ENCODE assay signal across 1 cellular context in genomic region chr12:105920161-105920684, GRCh38.
TF ChIP-seq lines count a peak whose summit lies in the region.

No MANE protein-coding gene starts in this region.

TF ChIP-seq in K562, 482 proteins besides CTCF, POLR2A, EP300 and RAD21 (continued from another document):
- TF ChIP-seq GTF2B (IDR thresholded peaks at IDR 0.05; ENCODE audit: extremely low read depth, insufficient read length) (no peak), ZNF408 (CRISPR knock-in tag; IDR thresholded peaks at IDR 0.05; ENCODE audit: low read depth) (no peak), FOXJ2 (tag; IDR thresholded peaks at IDR 0.05) (peak; percentile 38; the same call in 1 of the 2 replicates), TRIM25 (IDR thresholded peaks at IDR 0.05; ENCODE audit: borderline replicate concordance) (no peak), TAL1 (IDR thresholded peaks at IDR 0.05) (peak; percentile 59; the same call in 1 of the 2 replicates), TRIM24 (IDR thresholded peaks at IDR 0.05) (no peak), ARID1B (IDR thresholded peaks at IDR 0.05) (peak; percentile 45; the same call in 1 of the 2 replicates), CBFA2T2 (conservative IDR thresholded peaks at IDR 0.05) (peak; percentile 36; the same call in 1 of the 2 replicates), TEAD4 (IDR thresholded peaks at IDR 0.05; ENCODE audit: low read length) (peak; percentile 30; the same call in 1 of the 2 replicates), TEAD4 (CRISPR knock-in tag; IDR thresholded peaks at IDR 0.05; ENCODE audit: borderline replicate concordance) (no peak), GTF2A2 (tag; IDR thresholded peaks at IDR 0.05) (no peak)
